Comparison of ENCODE assay signal across 7 cellular contexts in genomic region chr16:87014112-87014511, GRCh38.
"Had no signal": no experiment of that assay in that cellular context is flagged by ENCODE, and none has a peak within 500 bp of the region (broad histone marks: within the 10 kb centered on the region; RNA-seq: fewer than 3 reads in every experiment).

No MANE protein-coding gene starts in this region.

- H3K4me1 Mint-ChIP-seq: IgD-negative memory B cell had no signal

- H3K9me3 Mint-ChIP-seq: GM23338 had no signal

- H3K4me3 ChIP-seq: GM23338, HAP-1 had no signal

- H3K4me1 ChIP-seq: HAP-1 had no signal

- H3K4me3 Mint-ChIP-seq: GM23338, IgD-negative memory B cell had no signal

- H3K36me3 ChIP-seq: HAP-1 had no signal

- ATAC-seq: HCT116 had no signal

- H3K36me3 Mint-ChIP-seq: IgD-negative memory B cell had no signal

- H3K4me2 ChIP-seq: GM23338 had no signal

- H3K27ac Mint-ChIP-seq: GM23338, IgD-negative memory B cell had no signal

- DNase-seq: H7, Kasumi-1, KG1 had no signal

- H3K9me3 ChIP-seq: HAP-1 had no signal

- H2AFZ ChIP-seq: GM23338 had no signal
